In genomic region chr3:16399473-16399872, GRCh38 we compare ENCODE assay signal across 8 cellular contexts.
DNase-seq lines count a peak whose midpoint lies in the region; ATAC-seq and TF ChIP-seq lines count a peak whose summit lies in the region.

No MANE protein-coding gene starts in this region.

- H3K4me3 ChIP-seq in osteoblast (ENCODE audit: insufficient read depth, low read length), result peak overlapping the region; percentile 17

- no peak for TF ChIP-seq POLR2A in erythroblast (IDR thresholded peaks at IDR 0.05; ENCODE audit: low read length)

- no peaks in the 10 kb centered on the region for H3K27me3 Mint-ChIP-seq in activated CD4-positive, alpha-beta memory T cell treated with anti-CD3 and anti-CD28 coated beads, Interleukin-2, amount 10 ng/mL, durations not matched to agents 7 days and 5 days
- H3K27me3 Mint-ChIP-seq in activated CD4-positive, alpha-beta memory T cell treated with anti-CD3 and anti-CD28 coated beads for 36 hours, result no peaks in the 10 kb centered on the region

- peaks cover 48% of the 10 kb centered on the region for H3K36me3 Mint-ChIP-seq in activated CD4-positive, alpha-beta memory T cell treated with anti-CD3 and anti-CD28 coated beads, Interleukin-2, amount 10 ng/mL, durations not matched to agents 7 days and 5 days (ENCODE audit: low read depth)
- peaks cover 38% of the 10 kb centered on the region for H3K36me3 Mint-ChIP-seq in activated CD4-positive, alpha-beta memory T cell treated with anti-CD3 and anti-CD28 coated beads for 36 hours

- CTCF ChIA-PET in activated CD4-positive, alpha-beta memory T cell treated with anti-CD3 and anti-CD28 coated beads, Interleukin-2, amount 10 ng/mL, durations not matched to agents 7 days and 5 days (lab: Charles Lee), result interaction anchor here (1.4 kb wide), 1 partner anchor 12 kb away, joined by 3 read pairs; no protein-coding TSS in a partner anchor
- CTCF ChIA-PET in activated CD4-positive, alpha-beta memory T cell treated with anti-CD3 and anti-CD28 coated beads for 36 hours (lab: Charles Lee), result no interaction called here

- no peak overlapping the region for H2AFZ ChIP-seq in osteoblast (ENCODE audit: low read length)

- no peak for ATAC-seq in HG03378 (IDR thresholded peaks at IDR 0.05; ENCODE audit: unreplicated experiment)

- peak; percentile 47 for TF ChIP-seq CTCF in osteoblast (IDR thresholded peaks at IDR 0.05; ENCODE audit: extremely low read depth, low read depth, low read length)

- H3K4me2 ChIP-seq in osteoblast (ENCODE audit: insufficient read depth, low read length), result peak overlapping the region; percentile 71

- H3K4me3 Mint-ChIP-seq in activated CD4-positive, alpha-beta memory T cell treated with anti-CD3 and anti-CD28 coated beads, Interleukin-2, amount 10 ng/mL, durations not matched to agents 7 days and 5 days, result no peak overlapping the region
- no peak overlapping the region for H3K4me3 Mint-ChIP-seq in activated CD4-positive, alpha-beta memory T cell treated with anti-CD3 and anti-CD28 coated beads for 36 hours

- H3K36me3 ChIP-seq in osteoblast (ENCODE audit: insufficient read depth, low read length), result no peaks in the 10 kb centered on the region

- H3K27me3 ChIP-seq in osteoblast (ENCODE audit: insufficient read depth, low read length), result no peaks in the 10 kb centered on the region

- intact Hi-C loops in activated CD4-positive, alpha-beta memory T cell treated with anti-CD3 and anti-CD28 coated beads for 36 hours (cut with micrococcal nuclease), result no loop called here

- no peaks in the 10 kb centered on the region for H3K9me3 ChIP-seq in osteoblast (ENCODE audit: low read depth, low read length)

- H3K79me2 ChIP-seq in osteoblast (ENCODE audit: insufficient read depth, low read length), result peaks cover 26% of the 10 kb centered on the region

- H4K20me1 ChIP-seq in osteoblast (ENCODE audit: insufficient read depth, low read length), result peaks cover 13% of the 10 kb centered on the region

- peaks cover 25% of the 10 kb centered on the region for H3K4me1 ChIP-seq in osteoblast (ENCODE audit: insufficient read depth, low read length)

- no peaks in the 10 kb centered on the region for H3K9me3 Mint-ChIP-seq in activated CD4-positive, alpha-beta memory T cell treated with anti-CD3 and anti-CD28 coated beads, Interleukin-2, amount 10 ng/mL, durations not matched to agents 7 days and 5 days
- no peaks in the 10 kb centered on the region for H3K9me3 Mint-ChIP-seq in activated CD4-positive, alpha-beta memory T cell treated with anti-CD3 and anti-CD28 coated beads for 36 hours

- H3K4me1 Mint-ChIP-seq in activated CD4-positive, alpha-beta memory T cell treated with anti-CD3 and anti-CD28 coated beads, Interleukin-2, amount 10 ng/mL, durations not matched to agents 7 days and 5 days, result peaks cover 11% of the 10 kb centered on the region
- H3K4me1 Mint-ChIP-seq in activated CD4-positive, alpha-beta memory T cell treated with anti-CD3 and anti-CD28 coated beads for 36 hours (ENCODE audit: low read depth), result peaks cover 22% of the 10 kb centered on the region

- H3K27ac ChIP-seq in osteoblast (ENCODE audit: low read depth, low read length), result peak overlapping the region; percentile 59

- peak overlapping the region; percentile 21 for H3K27ac Mint-ChIP-seq in activated CD4-positive, alpha-beta memory T cell treated with anti-CD3 and anti-CD28 coated beads, Interleukin-2, amount 10 ng/mL, durations not matched to agents 7 days and 5 days
- no peak overlapping the region for H3K27ac Mint-ChIP-seq in activated CD4-positive, alpha-beta memory T cell treated with anti-CD3 and anti-CD28 coated beads for 36 hours

- POLR2A ChIA-PET in activated CD4-positive, alpha-beta memory T cell treated with anti-CD3 and anti-CD28 coated beads, Interleukin-2, amount 10 ng/mL, durations not matched to agents 7 days and 5 days (lab: Charles Lee), result no interaction called here
- POLR2A ChIA-PET in activated CD4-positive, alpha-beta memory T cell treated with anti-CD3 and anti-CD28 coated beads for 36 hours (lab: Charles Lee), result no interaction called here

- DNase-seq in activated CD4-positive, alpha-beta memory T cell treated with anti-CD3 and anti-CD28 coated beads, Interleukin-2, amount 10 ng/mL, durations not matched to agents 7 days and 5 days, result no peak
- no peak for DNase-seq in activated CD4-positive, alpha-beta memory T cell treated with anti-CD3 and anti-CD28 coated beads for 36 hours
- peak; percentile 88 for DNase-seq in NCI-H69 (lab: John Stamatoyannopoulos, UW)
- peak; percentile 5 to 16 for DNase-seq in erythroblast (lab: John Stamatoyannopoulos, UW)
- DNase-seq in osteoblast (ENCODE audit: insufficient read length, low spot score, missing footprints), result peak; percentile 72
- no peak for DNase-seq in GF-D8 (lab: John Stamatoyannopoulos, UW)
- no peak for DNase-seq in NOMO-1 (lab: John Stamatoyannopoulos, UW; ENCODE audit: unreplicated experiment in 2 of 2)

Comparison
In these comparisons a context has a peak if more than half of its experiments do, and no peak if none do; other contexts are left out.
1. DNase-seq: peak in NCI-H69 (single experiment), erythroblast (2 of 2) and osteoblast (single experiment); none in activated CD4-positive, alpha-beta memory T cell treated with anti-CD3 and anti-CD28 coated beads, Interleukin-2, amount 10 ng/mL, durations not matched to agents 7 days and 5 days (single experiment), activated CD4-positive, alpha-beta memory T cell treated with anti-CD3 and anti-CD28 coated beads for 36 hours (single experiment), GF-D8 (single experiment) and NOMO-1 (0 of 2).